ENCODE assay signal across 9 cellular contexts in genomic region chr1:41678141-41678878, GRCh38.
DNase-seq lines count a peak whose midpoint lies in the region; ATAC-seq and TF ChIP-seq lines count a peak whose summit lies in the region.
"Had no signal": no experiment of that assay in that cellular context is flagged by ENCODE, and none has a peak within 500 bp of the region (broad histone marks: within the 10 kb centered on the region; RNA-seq: fewer than 3 reads in every experiment).

No MANE protein-coding gene starts in this region.

- H3K4me1 Mint-ChIP-seq in T-helper 2 cell treated with Interferon-gamma antibody and Interleukin-4, amounts not matched to agents 5 μg/mL and 100 μg/mL, for 36 hours (ENCODE audit: low read depth) = peaks cover 91% of the 10 kb centered on the region
- peaks cover 81 to 87% of the 10 kb centered on the region in 2 donors for H3K4me1 Mint-ChIP-seq in immature natural killer cell
- peaks cover 7% of the 10 kb centered on the region; the same call in 2 of the 3 replicates for H3K4me1 Mint-ChIP-seq in GM23338
- H3K4me1 Mint-ChIP-seq in type B pancreatic cell (ENCODE audit: unreplicated experiment) = peaks cover 19% of the 10 kb centered on the region

- 0 out of 2 replicates have a peak, but pooled peaks cover 3% of the 10 kb centered on the region for H3K9me2 ChIP-seq in GM23338 (ENCODE audit: insufficient read depth)
- no peaks in the 10 kb centered on the region for H3K9me2 ChIP-seq in PC-9 (ENCODE audit: insufficient read depth)

- H2AFZ ChIP-seq in GM23338 (no peak overlapping the region), PC-9 (no peak overlapping the region)

- peak overlapping the region in 1 of 2 donors; percentile 0 for H3K27ac ChIP-seq in right atrium auricular region
- H3K27ac ChIP-seq in GM23338 (ENCODE audit: low read depth) = no peak overlapping the region
- no peak overlapping the region for H3K27ac ChIP-seq in PC-9

- no peak overlapping the region for H3K4me2 ChIP-seq in GM23338
- H3K4me2 ChIP-seq in PC-9 = no peak overlapping the region

- ATAC-seq in Right ventricle myocardium superior (ENCODE audit: poor library complexity) (peak; percentile 75), GM23338 (no peak)

- H3K4me3 ChIP-seq in right atrium auricular region (no peak overlapping the region), GM23338 (no peak overlapping the region), PC-9 (no peak overlapping the region)

- H3K4me1 ChIP-seq in right atrium auricular region (peaks cover 0 to 33% of the 10 kb centered on the region in 2 donors), GM23338 (ENCODE audit: insufficient read depth) (no peaks in the 10 kb centered on the region), PC-9 (replicated peaks; ENCODE audit: insufficient read depth) (peaks cover 13% of the 10 kb centered on the region)

- no TSS peak for BruUV-seq in PC-9 (replicated peaks; lab: Mats Ljungman, UMichigan)

- CTCF ChIA-PET in PC-9 (lab: Charles Lee) = no interaction called here

- no peaks in the 10 kb centered on the region for H3K9me3 ChIP-seq in right atrium auricular region
- no peaks in the 10 kb centered on the region for H3K9me3 ChIP-seq in PC-9 (ENCODE audit: insufficient read depth, low read depth)

- no peaks in the 10 kb centered on the region for H3K9me3 Mint-ChIP-seq in T-helper 2 cell treated with Interferon-gamma antibody and Interleukin-4, amounts not matched to agents 5 μg/mL and 100 μg/mL, for 36 hours
- no peaks in the 10 kb centered on the region for H3K9me3 Mint-ChIP-seq in immature natural killer cell
- no peaks in the 10 kb centered on the region for H3K9me3 Mint-ChIP-seq in GM23338
- H3K9me3 Mint-ChIP-seq in type B pancreatic cell = no peaks in the 10 kb centered on the region

- H3K27ac Mint-ChIP-seq in T-helper 2 cell treated with Interferon-gamma antibody and Interleukin-4, amounts not matched to agents 5 μg/mL and 100 μg/mL, for 36 hours = peak overlapping the region; percentile 91
- H3K27ac Mint-ChIP-seq in immature natural killer cell = peak overlapping the region in 3 of 6 donors; percentile 2 to 74 (median 20)
- no peak overlapping the region for H3K27ac Mint-ChIP-seq in GM23338
- H3K27ac Mint-ChIP-seq in type B pancreatic cell = no peak overlapping the region

- H3K4me3 Mint-ChIP-seq in T-helper 2 cell treated with Interferon-gamma antibody and Interleukin-4, amounts not matched to agents 5 μg/mL and 100 μg/mL, for 36 hours = peak overlapping the region; percentile 77
- peak overlapping the region; percentile 4 to 68 (median 56) for H3K4me3 Mint-ChIP-seq in immature natural killer cell
- H3K4me3 Mint-ChIP-seq in GM23338 = no peak overlapping the region
- no peak overlapping the region for H3K4me3 Mint-ChIP-seq in type B pancreatic cell

- H4K20me1 ChIP-seq in GM23338 (replicated peaks; ENCODE audit: insufficient read depth) = no peaks in the 10 kb centered on the region
- H4K20me1 ChIP-seq in PC-9 (ENCODE audit: insufficient read depth) = no peaks in the 10 kb centered on the region

- H3K27me3 Mint-ChIP-seq in T-helper 2 cell treated with Interferon-gamma antibody and Interleukin-4, amounts not matched to agents 5 μg/mL and 100 μg/mL, for 36 hours (ENCODE audit: low read depth) = no peaks in the 10 kb centered on the region
- peaks cover 3 to 5% (median 3%) of the 10 kb centered on the region in 3 donors for H3K27me3 Mint-ChIP-seq in immature natural killer cell (ENCODE audit: low read depth in 3 of 3)
- peaks cover 8% of the 10 kb centered on the region for H3K27me3 Mint-ChIP-seq in GM23338 (ENCODE audit: insufficient read depth, low read depth, poor library complexity)
- peaks cover 16% of the 10 kb centered on the region for H3K27me3 Mint-ChIP-seq in type B pancreatic cell

- no peaks in the 10 kb centered on the region for H3K27me3 ChIP-seq in right atrium auricular region
- H3K27me3 ChIP-seq in GM23338 (ENCODE audit: insufficient read depth) = no peaks in the 10 kb centered on the region
- H3K27me3 ChIP-seq in PC-9 (ENCODE audit: insufficient read depth, low read depth) = no peaks in the 10 kb centered on the region

- no peaks in the 10 kb centered on the region for H3K79me2 ChIP-seq in GM23338 (replicated peaks; ENCODE audit: insufficient read depth)
- no peaks in the 10 kb centered on the region for H3K79me2 ChIP-seq in PC-9 (ENCODE audit: low read depth)

- DNase-seq in Right ventricle myocardium superior = peak; percentile 82
- no peak for DNase-seq in right atrium auricular region (ENCODE audit: low spot score)
- DNase-seq in T-helper 2 cell treated with Interferon-gamma antibody and Interleukin-4, amounts not matched to agents 5 μg/mL and 100 μg/mL, for 36 hours (ENCODE audit: low spot score) = peak; percentile 34
- no peak for DNase-seq in immature natural killer cell
- no peak for DNase-seq in GM23338 (ENCODE audit: low spot score)
- no peak for DNase-seq in NCI-H748 treated with DMSO at 0.1 percent for 48 hours (lab: John Stamatoyannopoulos, UW)
- DNase-seq in type B pancreatic cell (ENCODE audit: extremely low spot score, unreplicated experiment) = no peak
- no peak for DNase-seq in PC-9
- DNase-seq: NCI-H2081 had no signal

- TF ChIP-seq CTCF in right atrium auricular region (IDR thresholded peaks at IDR 0.05) = no peak
- no peak for TF ChIP-seq CTCF in GM23338 (conservative IDR thresholded peaks at IDR 0.05; ENCODE audit: low read depth in 2 of 2)
- no peak for TF ChIP-seq CTCF in type B pancreatic cell (conservative IDR thresholded peaks at IDR 0.05)
- no peak for TF ChIP-seq CTCF in PC-9 (conservative IDR thresholded peaks at IDR 0.05)

- H3K36me3 ChIP-seq in right atrium auricular region (no peaks in the 10 kb centered on the region), GM23338 (ENCODE audit: insufficient read depth) (no peaks in the 10 kb centered on the region), PC-9 (ENCODE audit: low read depth) (no peaks in the 10 kb centered on the region)

- intact Hi-C loops in Right ventricle myocardium superior (cut with DNase I) = no loop called here
- intact Hi-C loops in PC-9 (cut with micrococcal nuclease; ENCODE audit: unreplicated experiment) = loop anchor here (10.0 kb wide), 1 partner anchor 356 kb away; no protein-coding TSS in a partner anchor

- H3F3A ChIP-seq in GM23338 (replicated peaks; ENCODE audit: low read depth) (no peaks in the 10 kb centered on the region), PC-9 (ENCODE audit: insufficient read depth, low read depth) (no peaks in the 10 kb centered on the region; the same call in 1 of the 2 replicates)

- peaks cover 2% of the 10 kb centered on the region for H3K36me3 Mint-ChIP-seq in T-helper 2 cell treated with Interferon-gamma antibody and Interleukin-4, amounts not matched to agents 5 μg/mL and 100 μg/mL, for 36 hours (ENCODE audit: low read depth)
- H3K36me3 Mint-ChIP-seq in immature natural killer cell (peaks cover 0 to 4% (median 0%) of the 10 kb centered on the region in 3 donors), GM23338 (ENCODE audit: low read depth) (no peaks in the 10 kb centered on the region), type B pancreatic cell (no peaks in the 10 kb centered on the region)

- POLR2A ChIA-PET in PC-9 (lab: Charles Lee; ENCODE audit: unreplicated experiment) = no interaction called here

TF ChIP-seq in GM23338, 12 proteins besides CTCF, POLR2A, EP300 and RAD21 (continues in another document):
- TF ChIP-seq ZNF331 (CRISPR knock-in tag; IDR thresholded peaks at IDR 0.05; ENCODE audit: low read depth) (no peak), ZNF114 (CRISPR knock-in tag; IDR thresholded peaks at IDR 0.05) (no peak)
- TF ChIP-seq, protein P1, sequence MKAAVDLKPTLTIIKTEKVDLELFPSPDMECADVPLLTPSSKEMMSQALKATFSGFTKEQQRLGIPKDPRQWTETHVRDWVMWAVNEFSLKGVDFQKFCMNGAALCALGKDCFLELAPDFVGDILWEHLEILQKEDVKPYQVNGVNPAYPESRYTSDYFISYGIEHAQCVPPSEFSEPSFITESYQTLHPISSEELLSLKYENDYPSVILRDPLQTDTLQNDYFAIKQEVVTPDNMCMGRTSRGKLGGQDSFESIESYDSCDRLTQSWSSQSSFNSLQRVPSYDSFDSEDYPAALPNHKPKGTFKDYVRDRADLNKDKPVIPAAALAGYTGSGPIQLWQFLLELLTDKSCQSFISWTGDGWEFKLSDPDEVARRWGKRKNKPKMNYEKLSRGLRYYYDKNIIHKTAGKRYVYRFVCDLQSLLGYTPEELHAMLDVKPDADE (IDR thresholded peaks at IDR 0.05) = no peak

Comparison
In these comparisons a context has a peak if more than half of its experiments do, and no peak if none do; other contexts are left out.
1. DNase-seq: peak in Right ventricle myocardium superior (single experiment) and T-helper 2 cell treated with Interferon-gamma antibody and Interleukin-4, amounts not matched to agents 5 μg/mL and 100 μg/mL, for 36 hours (single experiment); none in right atrium auricular region (single experiment), immature natural killer cell (0 of 3), GM23338 (single experiment), NCI-H748 treated with DMSO at 0.1 percent for 48 hours (single experiment), type B pancreatic cell (single experiment) and PC-9 (0 of 2).
2. H3K4me3 Mint-ChIP-seq: peak in T-helper 2 cell treated with Interferon-gamma antibody and Interleukin-4, amounts not matched to agents 5 μg/mL and 100 μg/mL, for 36 hours (single experiment) and immature natural killer cell (5 of 5); none in GM23338 (single experiment) and type B pancreatic cell (single experiment).